ENCODE assay signal across 8 cellular contexts in genomic region chr19:5978606-5979552, GRCh38. TPM values are rescaled to one million over a fixed set of nuclear protein-coding genes. Genes with fewer than 3 reads are reported as not detected.
A peak's percentile ranks its signal among the peaks of the same experiment; 100 is the strongest.
DNase-seq lines count a peak whose midpoint lies in the region; ATAC-seq and TF ChIP-seq lines count a peak whose summit lies in the region.

No MANE protein-coding gene starts in this region.

- DNase-seq in effector CD8-positive, alpha-beta T cell (lab: John Stamatoyannopoulos, UW) = no peak
- no peak for DNase-seq in HEK293T (ENCODE audit: extremely low spot score)
- no peak for DNase-seq in activated CD4-positive, alpha-beta T cell treated with anti-CD3 and anti-CD28 coated beads, Interleukin-2, amount 50 U/mL, for 48 hours

- H3K4me3 Mint-ChIP-seq in activated T-helper 17 cell treated with anti-CD3 and anti-CD28 coated beads, Interleukin-2, amount 50 U/mL, for 72 hours = peak overlapping the region; percentile 96
- H3K4me3 Mint-ChIP-seq in stimulated activated memory B cell treated with anti-CD40 and anti-IgM and Interleukin-4, amounts not matched to agents 10 μg/mL and 1 μg/mL and 100 μg/mL, for 72 hours = peak overlapping the region; percentile 93

- H3K9ac ChIP-seq in HUES64 (ENCODE audit: low read depth, low read length) = peak overlapping the region; percentile 92

- H3K9me3 Mint-ChIP-seq in activated T-helper 17 cell treated with anti-CD3 and anti-CD28 coated beads, Interleukin-2, amount 50 U/mL, for 72 hours = no peaks in the 10 kb centered on the region
- H3K9me3 Mint-ChIP-seq in stimulated activated memory B cell treated with anti-CD40 and anti-IgM and Interleukin-4, amounts not matched to agents 10 μg/mL and 1 μg/mL and 100 μg/mL, for 72 hours = no peaks in the 10 kb centered on the region

- peaks cover 60% of the 10 kb centered on the region for H3K36me3 Mint-ChIP-seq in activated T-helper 17 cell treated with anti-CD3 and anti-CD28 coated beads, Interleukin-2, amount 50 U/mL, for 72 hours (ENCODE audit: low read depth)
- H3K36me3 Mint-ChIP-seq in stimulated activated memory B cell treated with anti-CD40 and anti-IgM and Interleukin-4, amounts not matched to agents 10 μg/mL and 1 μg/mL and 100 μg/mL, for 72 hours = peaks cover 10% of the 10 kb centered on the region

- H3K27me3 ChIP-seq in HUES64 (ENCODE audit: insufficient read depth, low read length) = no peaks in the 10 kb centered on the region

- no peaks in the 10 kb centered on the region for H3K9me3 ChIP-seq in HUES64 (ENCODE audit: insufficient read depth, low read depth, low read length)

- peaks cover 5% of the 10 kb centered on the region for H3K4me1 ChIP-seq in HUES64 (ENCODE audit: insufficient read depth, low read length)

- H3K27me3 Mint-ChIP-seq in activated T-helper 17 cell treated with anti-CD3 and anti-CD28 coated beads, Interleukin-2, amount 50 U/mL, for 72 hours = no peaks in the 10 kb centered on the region
- H3K27me3 Mint-ChIP-seq in stimulated activated memory B cell treated with anti-CD40 and anti-IgM and Interleukin-4, amounts not matched to agents 10 μg/mL and 1 μg/mL and 100 μg/mL, for 72 hours = no peaks in the 10 kb centered on the region

- H3K4me1 Mint-ChIP-seq in activated T-helper 17 cell treated with anti-CD3 and anti-CD28 coated beads, Interleukin-2, amount 50 U/mL, for 72 hours = peaks cover 36% of the 10 kb centered on the region
- H3K4me1 Mint-ChIP-seq in stimulated activated memory B cell treated with anti-CD40 and anti-IgM and Interleukin-4, amounts not matched to agents 10 μg/mL and 1 μg/mL and 100 μg/mL, for 72 hours = peaks cover 59% of the 10 kb centered on the region

- 50% methylated on average over 32 of the region's 33 CpGs for WGBS in HUES64

- POLR2A ChIA-PET in HEK293T (lab: Yijun Ruan, JAX) = interaction anchor here (0.6 to 4.1 kb wide), 10 partner anchors 9 to 175 kb away, joined by 3 to 33 read pairs (median 4); partner anchors contain the start of genes NDUFA11 and NRTN

- H3K27ac Mint-ChIP-seq in activated T-helper 17 cell treated with anti-CD3 and anti-CD28 coated beads, Interleukin-2, amount 50 U/mL, for 72 hours = peak overlapping the region; percentile 97
- H3K27ac Mint-ChIP-seq in stimulated activated memory B cell treated with anti-CD40 and anti-IgM and Interleukin-4, amounts not matched to agents 10 μg/mL and 1 μg/mL and 100 μg/mL, for 72 hours = peak overlapping the region; percentile 96

- peaks cover 15% of the 10 kb centered on the region for H3K36me3 ChIP-seq in HUES64 (ENCODE audit: insufficient read depth, low read length)

- CTCF ChIA-PET in HEK293T (lab: Yijun Ruan, JAX) = interaction anchor here (1.2 to 2.9 kb wide), 4 partner anchors 9 to 175 kb away, joined by 3 to 22 read pairs (median 8); no protein-coding TSS in a partner anchor

- no peak for ATAC-seq in activated T-helper 17 cell treated with anti-CD3 and anti-CD28 coated beads, Interleukin-2, amount 50 U/mL, for 72 hours (replicated peaks)
- ATAC-seq in stimulated activated memory B cell treated with anti-CD40 and anti-IgM and Interleukin-4, amounts not matched to agents 10 μg/mL and 1 μg/mL and 100 μg/mL, for 72 hours = no peak
- no peak for ATAC-seq in HG03135 (IDR thresholded peaks at IDR 0.05; ENCODE audit: unreplicated experiment)

- peak overlapping the region; percentile 84 for H3K4me3 ChIP-seq in HUES64 (ENCODE audit: low read length)
- H3K4me3 ChIP-seq in iPS-11a (ENCODE audit: low read depth, low read length) = peak overlapping the region; percentile 45

- H3K27ac ChIP-seq in HUES64 (ENCODE audit: low read depth, low read length) = peak overlapping the region; percentile 83; the same call in 1 of the 2 replicates

TF ChIP-seq in HEK293T, 16 proteins besides CTCF, POLR2A, EP300 and RAD21:
- TF ChIP-seq FOXM1 (IDR thresholded peaks at IDR 0.05; ENCODE audit: borderline replicate concordance) (no peak), TARDBP (IDR thresholded peaks at IDR 0.05) (no peak), BHLHE40 (IDR thresholded peaks at IDR 0.05; ENCODE audit: borderline replicate concordance) (no peak), LEF1 (IDR thresholded peaks at IDR 0.05; ENCODE audit: borderline replicate concordance) (no peak), ELF4 (IDR thresholded peaks at IDR 0.05) (no peak), ZNF384 (IDR thresholded peaks at IDR 0.05) (no peak)

RNA-seq across cellular contexts. Expression of gene RANBP3, which starts 0.9 kb away (rescaled TPM):
- 57.2 TPM for polyA plus RNA-seq in HUES64 (2013, experiment 1 of 2)
- polyA plus RNA-seq in HUES64 (2013, experiment 2 of 2) = 66.4 TPM
- 100 to 1,000 TPM in 1 of 2 donors, 10 to 100 TPM in 1; 81.4 to 112 TPM for total RNA-seq in activated T-helper 17 cell treated with anti-CD3 and anti-CD28 coated beads, Interleukin-2, amount 50 U/mL, for 72 hours
